Comparison of ENCODE assay signal across 15 cellular contexts in the genomic region with DNA sequence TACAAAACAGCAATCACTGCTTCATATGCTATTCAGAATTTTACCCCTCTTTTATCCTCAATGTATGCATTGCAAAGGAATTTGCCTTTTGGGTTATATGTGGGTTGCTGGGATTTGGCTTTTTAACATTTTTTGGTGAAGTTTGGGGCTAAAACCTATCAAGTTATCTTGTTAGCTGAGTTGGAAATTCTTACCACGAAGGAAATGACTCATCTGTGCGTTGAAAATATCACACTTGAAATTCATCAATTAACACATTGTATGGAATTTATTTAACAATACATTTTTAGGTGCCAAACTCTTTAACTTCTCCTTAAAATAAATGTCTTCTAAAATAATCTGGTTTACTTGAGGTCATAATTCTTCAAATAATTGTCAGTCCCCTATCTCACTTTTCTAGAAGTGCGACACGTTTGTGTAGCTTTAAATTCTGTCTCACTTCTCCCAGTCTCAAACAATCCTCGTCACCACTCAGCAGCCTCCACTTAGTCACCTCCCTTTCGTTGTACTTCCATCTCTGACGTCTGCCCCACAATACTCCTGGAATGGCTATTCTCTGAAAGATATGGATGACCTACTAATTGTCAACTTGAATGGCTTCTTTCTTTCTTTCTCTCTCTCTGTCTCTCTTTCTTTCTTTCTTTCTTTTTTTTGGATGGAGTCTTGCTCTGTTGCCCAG.
"Had no signal": no experiment of that assay in that cellular context is flagged by ENCODE, and none has a peak within 500 bp of the region (broad histone marks: within the 10 kb centered on the region; RNA-seq: fewer than 3 reads in every experiment).

No MANE protein-coding gene starts in this region.

- ATAC-seq: lower lobe of right lung; stimulated activated memory B cell treated with anti-CD40 and anti-IgM and Interleukin-4, amounts not matched to agents 10 μg/mL and 1 μg/mL and 100 μg/mL, for 72 hours; WTC11 had no signal

- DNase-seq: activated CD4-positive, alpha-beta T cell treated with anti-CD3 and anti-CD28 coated beads for 48 hours; activated naive CD4-positive, alpha-beta T cell; aorta; central memory CD4-positive, alpha-beta T cell; erythroblast; hypothalamus; lower lobe of right lung; midbrain; posterior cingulate gyrus had no signal

- H3K4me1 ChIP-seq: lower lobe of right lung, right atrium auricular region had no signal

- H3K4me3 Mint-ChIP-seq: activated T-helper 1 cell treated with anti-CD3 and anti-CD28 coated beads, Interleukin-12 subunit alpha, Interleukin-12 subunit beta, Interleukin-2, Interleukin-4 antibody, amounts not matched to agents 30 ng/mL and 10 ng/mL and 1 ng/mL, durations not matched to agents 14 hours and 24 hours and 36 hours; stimulated activated memory B cell treated with anti-CD40 and anti-IgM and Interleukin-4, amounts not matched to agents 10 μg/mL and 1 μg/mL and 100 μg/mL, for 72 hours; T-helper 1 cell treated with Interleukin-12 subunit alpha and Interleukin-12 subunit beta and Interleukin-4 antibody, amounts not matched to agents 30 μg/mL and 1 μg/mL, for 36 hours; type B pancreatic cell; WTC11 had no signal

- H3K27me3 ChIP-seq: right atrium auricular region had no signal

- H3K9me3 Mint-ChIP-seq: activated T-helper 1 cell treated with anti-CD3 and anti-CD28 coated beads, Interleukin-12 subunit alpha, Interleukin-12 subunit beta, Interleukin-2, Interleukin-4 antibody, amounts not matched to agents 30 ng/mL and 10 ng/mL and 1 ng/mL, durations not matched to agents 14 hours and 24 hours and 36 hours; stimulated activated memory B cell treated with anti-CD40 and anti-IgM and Interleukin-4, amounts not matched to agents 10 μg/mL and 1 μg/mL and 100 μg/mL, for 72 hours; T-helper 1 cell treated with Interleukin-12 subunit alpha and Interleukin-12 subunit beta and Interleukin-4 antibody, amounts not matched to agents 30 μg/mL and 1 μg/mL, for 36 hours; type B pancreatic cell; WTC11 had no signal

- H3K27ac Mint-ChIP-seq: activated T-helper 1 cell treated with anti-CD3 and anti-CD28 coated beads, Interleukin-12 subunit alpha, Interleukin-12 subunit beta, Interleukin-2, Interleukin-4 antibody, amounts not matched to agents 30 ng/mL and 10 ng/mL and 1 ng/mL, durations not matched to agents 14 hours and 24 hours and 36 hours; stimulated activated memory B cell treated with anti-CD40 and anti-IgM and Interleukin-4, amounts not matched to agents 10 μg/mL and 1 μg/mL and 100 μg/mL, for 72 hours; T-helper 1 cell treated with Interleukin-12 subunit alpha and Interleukin-12 subunit beta and Interleukin-4 antibody, amounts not matched to agents 30 μg/mL and 1 μg/mL, for 36 hours; type B pancreatic cell; WTC11 had no signal

- H3K4me3 ChIP-seq: lower lobe of right lung, right atrium auricular region had no signal

- H3K27ac ChIP-seq: lower lobe of right lung, right atrium auricular region had no signal

- H3K36me3 Mint-ChIP-seq: stimulated activated memory B cell treated with anti-CD40 and anti-IgM and Interleukin-4, amounts not matched to agents 10 μg/mL and 1 μg/mL and 100 μg/mL, for 72 hours; type B pancreatic cell; WTC11 had no signal

- H3K4me1 Mint-ChIP-seq: stimulated activated memory B cell treated with anti-CD40 and anti-IgM and Interleukin-4, amounts not matched to agents 10 μg/mL and 1 μg/mL and 100 μg/mL, for 72 hours; WTC11 had no signal

- H3K36me3 ChIP-seq: lower lobe of right lung, right atrium auricular region had no signal

- H3K9me3 ChIP-seq: lower lobe of right lung, right atrium auricular region had no signal
